ENCODE assay signal across 22 cellular contexts in the genomic region with DNA sequence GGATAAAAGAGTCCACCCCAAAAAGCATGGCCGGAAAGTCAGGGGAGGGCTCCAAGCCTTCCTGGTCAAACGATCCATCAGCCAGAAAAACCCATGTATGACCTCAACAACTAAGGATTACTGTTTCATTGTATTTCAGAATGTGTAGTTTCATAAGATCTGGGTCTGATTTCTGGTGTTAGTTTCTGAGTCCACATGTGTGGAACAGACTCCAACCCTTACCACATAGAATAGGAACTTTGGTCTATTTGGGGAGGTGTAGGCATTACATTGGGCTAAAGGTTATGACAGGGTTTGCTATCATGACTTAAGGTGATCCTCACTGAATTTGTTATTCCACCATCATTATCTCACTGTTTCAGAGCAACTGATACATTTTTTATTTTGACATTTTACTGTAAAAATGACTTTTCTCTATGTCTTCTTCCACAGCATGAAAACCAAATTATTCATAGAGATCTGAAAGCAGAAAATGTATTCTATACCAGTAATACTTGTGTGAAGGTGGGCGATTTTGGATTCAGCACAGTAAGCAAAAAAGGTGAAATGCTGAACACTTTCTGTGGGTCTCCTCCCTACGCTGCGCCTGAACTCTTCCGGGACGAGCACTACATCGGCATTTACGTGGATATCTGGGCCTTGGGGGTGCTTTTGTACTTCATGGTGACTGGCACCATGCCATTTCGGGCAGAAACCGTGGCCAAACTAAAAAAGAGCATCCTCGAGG.
"Had no signal": no experiment of that assay in that cellular context is flagged by ENCODE, and none has a peak within 500 bp of the region (broad histone marks: within the 10 kb centered on the region; RNA-seq: fewer than 3 reads in every experiment).

No MANE protein-coding gene starts in this region.

- H3K4me2 ChIP-seq: SK-N-SH had no signal

- H3K9ac ChIP-seq: SK-N-SH had no signal

- H3K27ac ChIP-seq: RWPE1 had no signal

- H3K4me3 ChIP-seq: MG63 had no signal

- DNase-seq: KG1, MG63, NCI-H1092, NCI-H1105 treated with DMSO at 0.1 percent for 48 hours, NCI-H1417 treated with DMSO at 0.1 percent for 48 hours, NCI-H146, NCI-H1694 treated with DMSO at 0.1 percent for 48 hours, NCI-H1930, NCI-H2081 treated with DMSO at 0.1 percent for 48 hours, NCI-H2171, NCI-H226, NCI-H446, NCI-H510A, NCI-H524 treated with DMSO at 0.1 percent for 48 hours, NCI-H69, NCI-H774, PC-3, SHP77, SK-N-SH, SW 1271 had no signal

- H3K27me3 ChIP-seq: MG63 had no signal

- H3K9me3 ChIP-seq: MG63, SK-N-SH had no signal

- H3K36me3 ChIP-seq: MG63 had no signal

- ATAC-seq: Panc1, PC-3 had no signal
